In genomic region chr4:2939383-2940243, GRCh38 we compare ENCODE assay signal across 12 cellular contexts. TPM values are rescaled to one million over a fixed set of nuclear protein-coding genes. Genes with fewer than 3 reads are reported as not detected.
DNase-seq lines count a peak whose midpoint lies in the region; ATAC-seq lines count a peak whose summit lies in the region.
"Had no signal": no experiment of that assay in that cellular context is flagged by ENCODE, and none has a peak within 500 bp of the region (broad histone marks: within the 10 kb centered on the region; RNA-seq: fewer than 3 reads in every experiment).

No MANE protein-coding gene starts in this region.

- no peak overlapping the region for H3K4me3 Mint-ChIP-seq in activated CD8-positive, alpha-beta memory T cell treated with anti-CD3 and anti-CD28 coated beads, Interleukin-2, amount 10 ng/mL, durations not matched to agents 7 days and 5 days

- peaks cover 83% of the 10 kb centered on the region for H3K4me1 Mint-ChIP-seq in activated CD8-positive, alpha-beta memory T cell treated with anti-CD3 and anti-CD28 coated beads, Interleukin-2, amount 10 ng/mL, durations not matched to agents 7 days and 5 days

- peaks cover 61% of the 10 kb centered on the region for H3K36me3 Mint-ChIP-seq in activated CD8-positive, alpha-beta memory T cell treated with anti-CD3 and anti-CD28 coated beads, Interleukin-2, amount 10 ng/mL, durations not matched to agents 7 days and 5 days

- CTCF ChIA-PET in activated CD8-positive, alpha-beta memory T cell treated with anti-CD3 and anti-CD28 coated beads, Interleukin-2, amount 10 ng/mL, durations not matched to agents 7 days and 5 days (lab: Charles Lee): interaction anchor here (4.9 kb wide), 1 partner anchor 15 kb away, joined by 65 read pairs; no protein-coding TSS in a partner anchor

- peak; percentile 32 for DNase-seq in activated CD4-positive, alpha-beta T cell treated with anti-CD3 and anti-CD28 coated beads for 48 hours
- no peak for DNase-seq in activated CD4-positive, alpha-beta T cell treated with anti-CD3 and anti-CD28 coated beads, Interleukin-2, amount 50 U/mL, for 4 hours
- peak; percentile 40 for DNase-seq in activated CD8-positive, alpha-beta memory T cell treated with anti-CD3 and anti-CD28 coated beads, Interleukin-2, amount 10 ng/mL, durations not matched to agents 7 days and 5 days
- DNase-seq in left ventricle myocardium superior: peak; percentile 24
- peak; percentile 35 for DNase-seq in stimulated activated naive CD8-positive, alpha-beta T cell treated with anti-CD3 and anti-CD28 coated beads, Interleukin-15, Interleukin-2, amounts not matched to agents 100 U/mL and 50 U/mL, for 24 hours
- no peak for DNase-seq in NCI-H2227 (lab: John Stamatoyannopoulos, UW; ENCODE audit: unreplicated experiment)
- DNase-seq in SHP77 treated with DMSO at 0.1 percent for 48 hours (lab: John Stamatoyannopoulos, UW): no peak
- DNase-seq: DMS153, NCI-H1694 treated with DMSO at 0.1 percent for 48 hours had no signal

- intact Hi-C loops in left ventricle myocardium superior (cut with micrococcal nuclease): no loop called here

- no peaks in the 10 kb centered on the region for H3K9me3 Mint-ChIP-seq in activated CD8-positive, alpha-beta memory T cell treated with anti-CD3 and anti-CD28 coated beads, Interleukin-2, amount 10 ng/mL, durations not matched to agents 7 days and 5 days (ENCODE audit: low read depth)

- H3K27ac Mint-ChIP-seq in activated CD8-positive, alpha-beta memory T cell treated with anti-CD3 and anti-CD28 coated beads, Interleukin-2, amount 10 ng/mL, durations not matched to agents 7 days and 5 days: no peak overlapping the region

- no peak for ATAC-seq in activated CD8-positive, alpha-beta memory T cell treated with anti-CD3 and anti-CD28 coated beads, Interleukin-2, amount 10 ng/mL, durations not matched to agents 7 days and 5 days
- ATAC-seq in left ventricle myocardium superior (no peak), HG03354 (IDR thresholded peaks at IDR 0.05; ENCODE audit: poor library complexity, severe bottlenecking, unreplicated experiment) (no peak)
- ATAC-seq in stimulated activated naive CD8-positive, alpha-beta T cell treated with anti-CD3 and anti-CD28 coated beads, Interleukin-15, Interleukin-2, amounts not matched to agents 100 U/mL and 50 U/mL, for 24 hours: no peak
- ATAC-seq: A549, mucosa of descending colon had no signal

- H3K27me3 Mint-ChIP-seq in activated CD8-positive, alpha-beta memory T cell treated with anti-CD3 and anti-CD28 coated beads, Interleukin-2, amount 10 ng/mL, durations not matched to agents 7 days and 5 days: no peaks in the 10 kb centered on the region

RNA-seq across cellular contexts. Expression of gene NOP14, which starts 23.6 kb away (rescaled TPM):
- 10 to 100 TPM; 47.9 to 81.0 TPM for total RNA-seq in activated CD8-positive, alpha-beta memory T cell treated with anti-CD3 and anti-CD28 coated beads, Interleukin-2, amount 10 ng/mL, durations not matched to agents 7 days and 5 days
- total RNA-seq in left ventricle myocardium superior: 19.9 TPM

RNA-seq across cellular contexts. Expression of gene GRK4, which starts 23.8 kb away (rescaled TPM):
- total RNA-seq in activated CD8-positive, alpha-beta memory T cell treated with anti-CD3 and anti-CD28 coated beads, Interleukin-2, amount 10 ng/mL, durations not matched to agents 7 days and 5 days: 1 to 10 TPM; 3.0 to 4.4 TPM
- 9.2 TPM for total RNA-seq in left ventricle myocardium superior

Comparison
In these comparisons a context has a peak if more than half of its experiments do, and no peak if none do; other contexts are left out.
1. DNase-seq: peak in activated CD4-positive, alpha-beta T cell treated with anti-CD3 and anti-CD28 coated beads for 48 hours (single experiment), activated CD8-positive, alpha-beta memory T cell treated with anti-CD3 and anti-CD28 coated beads, Interleukin-2, amount 10 ng/mL, durations not matched to agents 7 days and 5 days (single experiment), left ventricle myocardium superior (single experiment) and stimulated activated naive CD8-positive, alpha-beta T cell treated with anti-CD3 and anti-CD28 coated beads, Interleukin-15, Interleukin-2, amounts not matched to agents 100 U/mL and 50 U/mL, for 24 hours (single experiment); none in activated CD4-positive, alpha-beta T cell treated with anti-CD3 and anti-CD28 coated beads, Interleukin-2, amount 50 U/mL, for 4 hours (0 of 2), NCI-H2227 (single experiment) and SHP77 treated with DMSO at 0.1 percent for 48 hours (single experiment).